Comparison of ENCODE assay signal across 13 cellular contexts in the genomic region with DNA sequence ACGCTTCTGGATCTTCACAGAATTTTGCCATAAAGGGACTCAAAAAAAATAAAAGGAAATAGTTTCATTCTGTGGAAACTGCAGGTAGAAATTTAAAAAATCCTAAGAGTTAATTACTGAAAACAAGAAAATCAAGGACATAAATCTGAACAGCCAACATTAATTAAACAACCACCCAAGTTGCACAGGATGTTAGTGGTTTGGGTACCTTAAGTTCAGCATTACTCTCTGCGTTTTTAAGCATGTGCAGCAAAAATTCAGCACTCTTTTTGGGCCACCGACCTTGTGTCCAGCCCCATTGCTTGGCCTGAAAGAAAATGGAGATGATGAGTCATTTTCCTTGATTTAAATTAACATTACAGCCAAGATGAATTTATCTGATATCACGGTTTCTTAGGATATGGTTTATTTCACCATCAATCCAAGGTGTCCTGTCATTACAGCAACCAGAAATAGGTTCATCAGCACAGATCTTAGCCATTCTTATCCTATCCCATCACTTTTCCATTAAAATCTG. TPM values are rescaled to one million over a fixed set of nuclear protein-coding genes. Genes with fewer than 3 reads are reported as not detected.
DNase-seq lines count a peak whose midpoint lies in the region; ATAC-seq, FAIRE-seq and TF ChIP-seq lines count a peak whose summit lies in the region.
"Had no signal": no experiment of that assay in that cellular context is flagged by ENCODE, and none has a peak within 500 bp of the region (broad histone marks: within the 10 kb centered on the region; RNA-seq: fewer than 3 reads in every experiment).

No MANE protein-coding gene starts in this region.

- FAIRE-seq in D721Med (lab: Jason Lieb, UNC): no peak

- no peak overlapping the region for H2AFZ ChIP-seq in fibroblast of lung (ENCODE audit: low read length)

- H3K36me3 Mint-ChIP-seq in activated T-cell treated with anti-CD3 and anti-CD28 coated beads, Interleukin-2, amount 50 U/mL, for 4 hours (ENCODE audit: insufficient read depth): peaks cover 43% of the 10 kb centered on the region
- peaks cover 10% of the 10 kb centered on the region for H3K36me3 Mint-ChIP-seq in T-helper 17 cell (ENCODE audit: low read depth)
- peaks cover 42% of the 10 kb centered on the region for H3K36me3 Mint-ChIP-seq in stimulated activated memory B cell treated with anti-CD40 and anti-IgM and Interleukin-4, amounts not matched to agents 10 μg/mL and 1 μg/mL and 100 μg/mL, for 72 hours

- no peak overlapping the region for H3K9ac ChIP-seq in fibroblast of lung (ENCODE audit: insufficient read depth, low read length)

- no peaks in the 10 kb centered on the region for H3K27me3 Mint-ChIP-seq in activated T-cell treated with anti-CD3 and anti-CD28 coated beads, Interleukin-2, amount 50 U/mL, for 4 hours (ENCODE audit: low read depth)
- H3K27me3 Mint-ChIP-seq in T-helper 17 cell: no peaks in the 10 kb centered on the region
- no peaks in the 10 kb centered on the region for H3K27me3 Mint-ChIP-seq in stimulated activated memory B cell treated with anti-CD40 and anti-IgM and Interleukin-4, amounts not matched to agents 10 μg/mL and 1 μg/mL and 100 μg/mL, for 72 hours

- ATAC-seq in activated T-cell treated with anti-CD3 and anti-CD28 coated beads, Interleukin-2, amount 50 U/mL, for 4 hours: no peak
- no peak for ATAC-seq in T-helper 17 cell
- no peak for ATAC-seq in stimulated activated memory B cell treated with anti-CD40 and anti-IgM and Interleukin-4, amounts not matched to agents 10 μg/mL and 1 μg/mL and 100 μg/mL, for 72 hours
- ATAC-seq: right cardiac atrium had no signal

- peaks cover 9% of the 10 kb centered on the region for H3K4me1 ChIP-seq in fibroblast of lung (ENCODE audit: control insufficient read depth, extremely low read depth, insufficient read depth, low read length)

- H3K9me3 ChIP-seq in T-helper 17 cell (ENCODE audit: control insufficient read depth, low read length, poor library complexity, severe bottlenecking): no peaks in the 10 kb centered on the region
- no peaks in the 10 kb centered on the region for H3K9me3 ChIP-seq in fibroblast of lung (ENCODE audit: control insufficient read depth, insufficient read depth, low read depth, low read length)
- H3K9me3 ChIP-seq: Peyer's patch, testis had no signal

- no peak for DNase-seq in activated T-cell treated with anti-CD3 and anti-CD28 coated beads, Interleukin-2, amount 50 U/mL, for 4 hours
- DNase-seq in activated T-cell treated with anti-CD3 and anti-CD28 coated beads, Interleukin-2, amount 50 U/mL, for 48 hours: no peak
- no peak for DNase-seq in T-helper 17 cell
- DNase-seq in fibroblast of lung (ENCODE audit: low read depth in 2 of 2): peak in 1 of 2 donors; percentile 42
- DNase-seq in D721Med (ENCODE audit: insufficient read length, low spot score): no peak
- no peak for DNase-seq in G401 (ENCODE audit: low spot score)
- DNase-seq in AG20443 (ENCODE audit: low spot score): no peak
- DNase-seq: activated effector memory CD4-positive, alpha-beta T cell treated with Interleukin-2 at 50 U/mL for 16 hours; head of caudate nucleus; Peyer's patch; right cardiac atrium; testis had no signal

- peak overlapping the region; percentile 90 for H3K4me3 Mint-ChIP-seq in activated T-cell treated with anti-CD3 and anti-CD28 coated beads, Interleukin-2, amount 50 U/mL, for 4 hours
- peak overlapping the region; percentile 97 for H3K4me3 Mint-ChIP-seq in T-helper 17 cell
- peak overlapping the region; percentile 59 for H3K4me3 Mint-ChIP-seq in stimulated activated memory B cell treated with anti-CD40 and anti-IgM and Interleukin-4, amounts not matched to agents 10 μg/mL and 1 μg/mL and 100 μg/mL, for 72 hours

- H3K79me2 ChIP-seq in fibroblast of lung (ENCODE audit: control insufficient read depth, insufficient read depth, low read length): peaks cover 38% of the 10 kb centered on the region

- peak overlapping the region; percentile 98 for H3K27ac Mint-ChIP-seq in T-helper 17 cell
- H3K27ac Mint-ChIP-seq in stimulated activated memory B cell treated with anti-CD40 and anti-IgM and Interleukin-4, amounts not matched to agents 10 μg/mL and 1 μg/mL and 100 μg/mL, for 72 hours: peak overlapping the region; percentile 98

- peak overlapping the region; percentile 91 for H3K4me2 ChIP-seq in fibroblast of lung (ENCODE audit: extremely low read depth, insufficient read depth, low read length)

- peak overlapping the region; percentile 36 to 93 (median 82) for H3K4me3 ChIP-seq in fibroblast of lung (replicated peaks in 1 of 4; ENCODE audit: control extremely low read depth in 1 of 4, insufficient read depth in 1 of 4, low read depth in 3 of 4, low read length in 4 of 4)

- H3K27me3 ChIP-seq in fibroblast of lung (ENCODE audit: control insufficient read depth, insufficient read depth, low read length): no peaks in the 10 kb centered on the region
- H3K27me3 ChIP-seq: Peyer's patch, testis had no signal

- H3K9me3 Mint-ChIP-seq in activated T-cell treated with anti-CD3 and anti-CD28 coated beads, Interleukin-2, amount 50 U/mL, for 4 hours: no peaks in the 10 kb centered on the region
- no peaks in the 10 kb centered on the region for H3K9me3 Mint-ChIP-seq in stimulated activated memory B cell treated with anti-CD40 and anti-IgM and Interleukin-4, amounts not matched to agents 10 μg/mL and 1 μg/mL and 100 μg/mL, for 72 hours

- H4K20me1 ChIP-seq in fibroblast of lung (ENCODE audit: control insufficient read depth, extremely low read depth, insufficient read depth, low read length): no peaks in the 10 kb centered on the region

- H3K4me1 Mint-ChIP-seq in activated T-cell treated with anti-CD3 and anti-CD28 coated beads, Interleukin-2, amount 50 U/mL, for 4 hours (ENCODE audit: low read depth): peaks cover 53% of the 10 kb centered on the region
- H3K4me1 Mint-ChIP-seq in T-helper 17 cell: peaks cover 47% of the 10 kb centered on the region
- H3K4me1 Mint-ChIP-seq in stimulated activated memory B cell treated with anti-CD40 and anti-IgM and Interleukin-4, amounts not matched to agents 10 μg/mL and 1 μg/mL and 100 μg/mL, for 72 hours: peaks cover 60% of the 10 kb centered on the region

- peak overlapping the region; percentile 31 for H3K27ac ChIP-seq in fibroblast of lung (ENCODE audit: insufficient read depth, low read length)

- in situ Hi-C loops in G401 (cut with HindIII; ENCODE audit: low sequenced_read_pairs): no loop called here

- TF ChIP-seq CTCF in fibroblast of lung (conservative IDR thresholded peaks at IDR 0.05 in 1 of 2, IDR thresholded peaks at IDR 0.05 in 1 of 2; ENCODE audit: low read depth in 1 of 2, low read length in 2 of 2) (no peak), D721Med (IDR thresholded peaks at IDR 0.05; ENCODE audit: insufficient read depth, missing control alignments) (no peak)

- H3K36me3 ChIP-seq in fibroblast of lung (ENCODE audit: control insufficient read depth, insufficient read depth, low read length): peaks cover 9% of the 10 kb centered on the region

RNA-seq across cellular contexts. Expression of gene RPL17, which starts 2.0 kb away (rescaled TPM):
- total RNA-seq in activated T-cell treated with anti-CD3 and anti-CD28 coated beads, Interleukin-2, amount 50 U/mL, for 4 hours: 1,000 to 10,000 TPM; 2,047 to 2,285 (median 2,225) TPM
- 1,000 to 10,000 TPM; 2,529 to 2,560 TPM for total RNA-seq in T-helper 17 cell
- total RNA-seq in fibroblast of lung: 2,451 and 3,311 TPM in 2 replicates
- polyA plus RNA-seq in fibroblast of lung: 3,444 and 3,511 TPM in 2 replicates
- 2,510 and 2,780 TPM in 2 replicates for polyA plus RNA-seq in fibroblast of lung (2012)
- 382 and 412 TPM in 2 replicates for polyA minus RNA-seq in fibroblast of lung (ENCODE audit: low replicate concordance)
- 3,937 and 4,835 TPM in 2 replicates for total RNA-seq in G401 (2014; rRNA removed; shearing (Covaris generic))

RNA-seq across cellular contexts. Expression of gene C18orf32, which starts 3.3 kb away (rescaled TPM):
- total RNA-seq in activated T-cell treated with anti-CD3 and anti-CD28 coated beads, Interleukin-2, amount 50 U/mL, for 4 hours: 10 to 100 TPM; 33.0 to 43.7 (median 42.3) TPM
- total RNA-seq in T-helper 17 cell: 10 to 100 TPM; 31.3 to 32.1 TPM
- total RNA-seq in fibroblast of lung: 11.9 and 12.8 TPM in 2 replicates
- polyA plus RNA-seq in fibroblast of lung: 30.2 and 39.1 TPM in 2 replicates
- 28.8 and 30.2 TPM in 2 replicates for polyA plus RNA-seq in fibroblast of lung (2012)
- 0.48 and 1.2 TPM in 2 replicates for polyA minus RNA-seq in fibroblast of lung (ENCODE audit: low replicate concordance)
- total RNA-seq in G401 (2014; rRNA removed; shearing (Covaris generic)): 43.1 and 44.7 TPM in 2 replicates

RNA-seq across cellular contexts. Expression of gene DYM, which starts 29.9 kb away (rescaled TPM):
- total RNA-seq in activated T-cell treated with anti-CD3 and anti-CD28 coated beads, Interleukin-2, amount 50 U/mL, for 4 hours: 10 to 100 TPM; 47.3 to 54.1 (median 47.5) TPM
- total RNA-seq in T-helper 17 cell (10 to 100 TPM; 53.3 to 68.4 TPM), fibroblast of lung (28.2 and 39.1 TPM in 2 replicates)
- 26.0 and 36.2 TPM in 2 replicates for polyA plus RNA-seq in fibroblast of lung
- 25.8 and 34.7 TPM in 2 replicates for polyA plus RNA-seq in fibroblast of lung (2012)
- 72.4 and 93.6 TPM in 2 replicates for polyA minus RNA-seq in fibroblast of lung (ENCODE audit: low replicate concordance)
- total RNA-seq in G401 (2014; rRNA removed; shearing (Covaris generic)): 137 and 164 TPM in 2 replicates
